In genomic region chr2:48233005-48233404, GRCh38 we compare ENCODE assay signal across 2 cellular contexts.
TF ChIP-seq lines count a peak whose summit lies in the region.

No MANE protein-coding gene starts in this region.

TF ChIP-seq in HepG2, 621 proteins besides CTCF, POLR2A, EP300 and RAD21 (continues in another document):
- no peak for TF ChIP-seq ZNF343 (CRISPR knock-in tag; IDR thresholded peaks at IDR 0.05)
- TF ChIP-seq ZNF614 (CRISPR knock-in tag; IDR thresholded peaks at IDR 0.05; ENCODE audit: borderline replicate concordance): no peak
- TF ChIP-seq ZNF407 (CRISPR knock-in tag; IDR thresholded peaks at IDR 0.05; ENCODE audit: not compliant biosample characterization): no peak
- TF ChIP-seq HNF4A (CRISPR knock-in tag; IDR thresholded peaks at IDR 0.05): peak; percentile 35; the same call in 1 of the 2 replicates
- no peak for TF ChIP-seq ZFP37 (CRISPR knock-in tag; IDR thresholded peaks at IDR 0.05; ENCODE audit: borderline replicate concordance)
- TF ChIP-seq CBX2 (IDR thresholded peaks at IDR 0.05; ENCODE audit: low read depth, low read length): no peak
- no peak for TF ChIP-seq CBX2 (CRISPR knock-in tag; IDR thresholded peaks at IDR 0.05; ENCODE audit: low read depth)
- no peak for TF ChIP-seq HIVEP1 (CRISPR knock-in tag; IDR thresholded peaks at IDR 0.05)
- no peak for TF ChIP-seq TBL1XR1 (IDR thresholded peaks at IDR 0.05; ENCODE audit: borderline replicate concordance, low read length, partially characterized antibody)
- no peak for TF ChIP-seq ZNF484 (CRISPR knock-in tag; IDR thresholded peaks at IDR 0.05; ENCODE audit: borderline replicate concordance, low read depth)
- no peak for TF ChIP-seq KLF15 (CRISPR knock-in tag; IDR thresholded peaks at IDR 0.05; ENCODE audit: borderline replicate concordance)
- no peak for TF ChIP-seq SP5 (CRISPR knock-in tag; IDR thresholded peaks at IDR 0.05; ENCODE audit: borderline replicate concordance, low read depth)
- TF ChIP-seq, protein P1, sequence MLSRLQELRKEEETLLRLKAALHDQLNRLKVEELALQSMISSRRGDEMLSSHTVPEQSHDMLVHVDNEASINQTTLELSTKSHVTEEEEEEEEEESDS (CRISPR knock-in tag; IDR thresholded peaks at IDR 0.05; ENCODE audit: borderline replicate concordance): no peak
- TF ChIP-seq ZNF333 (CRISPR knock-in tag; IDR thresholded peaks at IDR 0.05; ENCODE audit: borderline replicate concordance): no peak
- TF ChIP-seq, protein P2, sequence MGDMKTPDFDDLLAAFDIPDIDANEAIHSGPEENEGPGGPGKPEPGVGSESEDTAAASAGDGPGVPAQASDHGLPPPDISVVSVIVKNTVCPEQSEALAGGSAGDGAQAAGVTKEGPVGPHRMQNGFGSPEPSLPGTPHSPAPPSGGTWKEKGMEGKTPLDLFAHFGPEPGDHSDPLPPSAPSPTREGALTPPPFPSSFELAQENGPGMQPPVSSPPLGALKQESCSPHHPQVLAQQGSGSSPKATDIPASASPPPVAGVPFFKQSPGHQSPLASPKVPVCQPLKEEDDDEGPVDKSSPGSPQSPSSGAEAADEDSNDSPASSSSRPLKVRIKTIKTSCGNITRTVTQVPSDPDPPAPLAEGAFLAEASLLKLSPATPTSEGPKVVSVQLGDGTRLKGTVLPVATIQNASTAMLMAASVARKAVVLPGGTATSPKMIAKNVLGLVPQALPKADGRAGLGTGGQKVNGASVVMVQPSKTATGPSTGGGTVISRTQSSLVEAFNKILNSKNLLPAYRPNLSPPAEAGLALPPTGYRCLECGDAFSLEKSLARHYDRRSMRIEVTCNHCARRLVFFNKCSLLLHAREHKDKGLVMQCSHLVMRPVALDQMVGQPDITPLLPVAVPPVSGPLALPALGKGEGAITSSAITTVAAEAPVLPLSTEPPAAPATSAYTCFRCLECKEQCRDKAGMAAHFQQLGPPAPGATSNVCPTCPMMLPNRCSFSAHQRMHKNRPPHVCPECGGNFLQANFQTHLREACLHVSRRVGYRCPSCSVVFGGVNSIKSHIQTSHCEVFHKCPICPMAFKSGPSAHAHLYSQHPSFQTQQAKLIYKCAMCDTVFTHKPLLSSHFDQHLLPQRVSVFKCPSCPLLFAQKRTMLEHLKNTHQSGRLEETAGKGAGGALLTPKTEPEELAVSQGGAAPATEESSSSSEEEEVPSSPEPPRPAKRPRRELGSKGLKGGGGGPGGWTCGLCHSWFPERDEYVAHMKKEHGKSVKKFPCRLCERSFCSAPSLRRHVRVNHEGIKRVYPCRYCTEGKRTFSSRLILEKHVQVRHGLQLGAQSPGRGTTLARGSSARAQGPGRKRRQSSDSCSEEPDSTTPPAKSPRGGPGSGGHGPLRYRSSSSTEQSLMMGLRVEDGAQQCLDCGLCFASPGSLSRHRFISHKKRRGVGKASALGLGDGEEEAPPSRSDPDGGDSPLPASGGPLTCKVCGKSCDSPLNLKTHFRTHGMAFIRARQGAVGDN (CRISPR knock-in tag; IDR thresholded peaks at IDR 0.05): no peak
- TF ChIP-seq ZNF564 (CRISPR knock-in tag; IDR thresholded peaks at IDR 0.05): no peak
- TF ChIP-seq DNMT1 (CRISPR knock-in tag; IDR thresholded peaks at IDR 0.05): no peak
- TF ChIP-seq ARNT (IDR thresholded peaks at IDR 0.05): no peak

TF ChIP-seq in H1, 55 proteins besides CTCF, POLR2A, EP300 and RAD21:
- TF ChIP-seq ATF3 (IDR thresholded peaks at IDR 0.05; ENCODE audit: insufficient read depth, low read depth, low read length) (no peak), TCF12 (IDR thresholded peaks at IDR 0.05; ENCODE audit: low read depth, low read length) (no peak), BACH1 (IDR thresholded peaks at IDR 0.05; ENCODE audit: low read length) (no peak)
